Comparison of ENCODE assay signal across 21 cellular contexts in the genomic region with DNA sequence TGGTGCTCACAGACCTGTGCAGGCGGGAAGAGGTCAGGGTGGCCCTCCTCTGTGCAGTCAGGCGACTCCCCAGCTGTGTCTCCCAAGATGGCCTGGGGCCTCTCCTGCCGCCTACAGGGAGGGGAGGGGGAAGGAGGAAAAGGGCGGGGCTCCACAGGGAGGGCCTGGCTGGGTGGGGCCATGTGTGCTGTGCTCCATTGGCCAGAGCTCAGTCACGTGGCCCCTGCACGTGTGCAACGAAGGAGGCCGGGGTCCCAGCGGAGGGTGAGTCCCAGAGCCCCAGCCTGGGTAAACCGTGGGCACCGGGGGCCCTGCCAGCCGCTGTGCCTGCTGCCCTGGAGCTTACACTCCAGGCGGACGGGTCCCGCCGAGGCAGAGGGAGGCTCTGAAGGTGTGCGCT.
A peak's percentile ranks its signal among the peaks of the same experiment; 100 is the strongest.
DNase-seq lines count a peak whose midpoint lies in the region; ATAC-seq and TF ChIP-seq lines count a peak whose summit lies in the region.
"Had no signal": no experiment of that assay in that cellular context is flagged by ENCODE, and none has a peak within 500 bp of the region (broad histone marks: within the 10 kb centered on the region; RNA-seq: fewer than 3 reads in every experiment).

No MANE protein-coding gene starts in this region.

- H3K4me1 ChIP-seq in HCT116 (ENCODE audit: control insufficient read depth in 1 of 2, insufficient read depth in 2 of 2, low read length in 2 of 2): no peaks in the 10 kb centered on the region

- peaks cover 2% of the 10 kb centered on the region for H3K36me3 Mint-ChIP-seq in T-helper 17 cell (ENCODE audit: low read depth)
- H3K36me3 Mint-ChIP-seq in activated CD8-positive, alpha-beta T cell treated with anti-CD3 and anti-CD28 coated beads for 36 hours (ENCODE audit: low read depth): peaks cover 9% of the 10 kb centered on the region

- H3K9me3 ChIP-seq in HCT116 (ENCODE audit: control insufficient read depth in 1 of 2, insufficient read depth in 1 of 2, low read depth in 1 of 2, low read length in 2 of 2) (no peaks in the 10 kb centered on the region; a peak in 2 of 4 replicates), T-helper 17 cell (ENCODE audit: control insufficient read depth, low read length, poor library complexity, severe bottlenecking) (no peaks in the 10 kb centered on the region)

- peaks cover 21% of the 10 kb centered on the region for H3K9me3 Mint-ChIP-seq in activated CD8-positive, alpha-beta T cell treated with anti-CD3 and anti-CD28 coated beads for 36 hours

- no peak overlapping the region for H3K27ac Mint-ChIP-seq in T-helper 17 cell
- no peak overlapping the region for H3K27ac Mint-ChIP-seq in activated CD8-positive, alpha-beta T cell treated with anti-CD3 and anti-CD28 coated beads for 36 hours
- H3K27ac Mint-ChIP-seq: activated CD4-positive, alpha-beta memory T cell treated with anti-CD3 and anti-CD28 coated beads for 36 hours; activated naive CD8-positive, alpha-beta T cell treated with anti-CD3 and anti-CD28 coated beads, Interleukin-2, amount 10 ng/mL, durations not matched to agents 7 days and 5 days; activated T-cell treated with anti-CD3 and anti-CD28 coated beads, Interleukin-2, amount 50 U/mL, for 72 hours; dendritic cell treated with granulocyte-macrophage colony-stimulating factor and Interleukin-4, amounts not matched to agents 40 ng/mL and 50 ng/mL, for 4 days; mesothelial cell of epicardium had no signal

- no peaks in the 10 kb centered on the region for H4K20me1 ChIP-seq in HCT116 (ENCODE audit: insufficient read depth)

- H3K79me2 ChIP-seq in HCT116 (ENCODE audit: insufficient read depth, low read length): no peaks in the 10 kb centered on the region

- no peaks in the 10 kb centered on the region for H3K36me3 ChIP-seq in HCT116 (ENCODE audit: control insufficient read depth in 1 of 2, insufficient read depth in 2 of 2, low read length in 2 of 2)
- H3K36me3 ChIP-seq: brain microvascular endothelial cell, thoracic aorta had no signal

- DNase-seq in HCT116 (ENCODE audit: low read depth, low spot score) (no peak), T-helper 17 cell (no peak), iPS-NIHi11 (ENCODE audit: low spot score) (peak; percentile 46), skeletal muscle cell (ENCODE audit: low read depth) (no peak)
- DNase-seq in activated CD8-positive, alpha-beta T cell treated with anti-CD3 and anti-CD28 coated beads for 36 hours: no peak
- DNase-seq in activated CD4-positive, CD25-positive, alpha-beta regulatory T cell (lab: John Stamatoyannopoulos, UW): no peak
- DNase-seq: activated CD4-positive, alpha-beta memory T cell treated with anti-CD3 and anti-CD28 coated beads for 36 hours; activated naive CD8-positive, alpha-beta T cell treated with anti-CD3 and anti-CD28 coated beads, Interleukin-2, amount 10 ng/mL, durations not matched to agents 7 days and 5 days; activated T-cell treated with anti-CD3 and anti-CD28 coated beads, Interleukin-2, amount 50 U/mL, for 72 hours; brain microvascular endothelial cell; foreskin fibroblast; H7; hippocampal formation; MM.1S; PC-9 had no signal

- CTCF ChIA-PET in HCT116 (lab: Charles Lee): no interaction called here
- CTCF ChIA-PET in activated CD8-positive, alpha-beta T cell treated with anti-CD3 and anti-CD28 coated beads for 36 hours (lab: Charles Lee): no interaction called here

- no peak overlapping the region for H3K4me3 Mint-ChIP-seq in T-helper 17 cell
- H3K4me3 Mint-ChIP-seq in activated CD8-positive, alpha-beta T cell treated with anti-CD3 and anti-CD28 coated beads for 36 hours: no peak overlapping the region
- H3K4me3 Mint-ChIP-seq: activated CD4-positive, alpha-beta memory T cell treated with anti-CD3 and anti-CD28 coated beads for 36 hours; activated naive CD8-positive, alpha-beta T cell treated with anti-CD3 and anti-CD28 coated beads, Interleukin-2, amount 10 ng/mL, durations not matched to agents 7 days and 5 days; activated T-cell treated with anti-CD3 and anti-CD28 coated beads, Interleukin-2, amount 50 U/mL, for 72 hours; dendritic cell treated with granulocyte-macrophage colony-stimulating factor and Interleukin-4, amounts not matched to agents 40 ng/mL and 50 ng/mL, for 4 days; mesothelial cell of epicardium had no signal

- no peak overlapping the region for H3K27ac ChIP-seq in HCT116 (ENCODE audit: low read depth, low read length)
- H3K27ac ChIP-seq: brain microvascular endothelial cell, PC-9, thoracic aorta, VCaP had no signal

- ATAC-seq in HCT116 (peak; percentile 71), T-helper 17 cell (peak; percentile 28), HG03354 (IDR thresholded peaks at IDR 0.05; ENCODE audit: poor library complexity, severe bottlenecking, unreplicated experiment) (no peak), HG03175 (IDR thresholded peaks at IDR 0.05; ENCODE audit: unreplicated experiment) (no peak)
- ATAC-seq in activated CD8-positive, alpha-beta T cell treated with anti-CD3 and anti-CD28 coated beads for 36 hours: no peak
- ATAC-seq: activated T-cell treated with anti-CD3 and anti-CD28 coated beads, Interleukin-2, amount 50 U/mL, for 72 hours had no signal

- BruUV-seq in HCT116 (replicated peaks; lab: Mats Ljungman, UMichigan): no TSS peak

- intact Hi-C loops in HCT116 (cut with micrococcal nuclease): no loop called here
- intact Hi-C loops in activated CD8-positive, alpha-beta T cell treated with anti-CD3 and anti-CD28 coated beads for 36 hours (cut with micrococcal nuclease): loop anchor here (10.0 kb wide), 1 partner anchor 278 kb away; no protein-coding TSS in a partner anchor

- no peak for TF ChIP-seq POLR2A in HCT116 (IDR thresholded peaks at IDR 0.05; ENCODE audit: borderline replicate concordance, extremely low read depth, insufficient read depth, insufficient read length)

- H2AFZ ChIP-seq in HCT116 (ENCODE audit: low read depth, low read length, poor library complexity, severe bottlenecking): no peak overlapping the region
- H2AFZ ChIP-seq: PC-9 had no signal

- H3K4me2 ChIP-seq in HCT116 (ENCODE audit: low read length): no peak overlapping the region
- H3K4me2 ChIP-seq: PC-9 had no signal

- H3K9me2 ChIP-seq in HCT116 (ENCODE audit: insufficient read depth): no peaks in the 10 kb centered on the region

- TF ChIP-seq CTCF in HCT116 (IDR thresholded peaks at IDR 0.05 in 2 of 3, conservative IDR thresholded peaks at IDR 0.05 in 1 of 3; ENCODE audit: borderline replicate concordance in 1 of 3, insufficient read depth in 1 of 3, low read depth in 2 of 3, low read length in 2 of 3): no peak
- no peak for TF ChIP-seq CTCF in activated CD8-positive, alpha-beta T cell treated with anti-CD3 and anti-CD28 coated beads for 36 hours (IDR thresholded peaks at IDR 0.05)

- POLR2A ChIA-PET in HCT116 (lab: Charles Lee): no interaction called here
- POLR2A ChIA-PET in activated CD8-positive, alpha-beta T cell treated with anti-CD3 and anti-CD28 coated beads for 36 hours (lab: Charles Lee): interaction anchor here (0.9 kb wide), 1 partner anchor 269 kb away, joined by 4 read pairs; a partner anchor contains a TSS

- no peaks in the 10 kb centered on the region for H3K27me3 Mint-ChIP-seq in T-helper 17 cell
- H3K27me3 Mint-ChIP-seq in activated CD8-positive, alpha-beta T cell treated with anti-CD3 and anti-CD28 coated beads for 36 hours: no peaks in the 10 kb centered on the region
- H3K27me3 Mint-ChIP-seq: activated CD4-positive, alpha-beta memory T cell treated with anti-CD3 and anti-CD28 coated beads for 36 hours; activated naive CD8-positive, alpha-beta T cell treated with anti-CD3 and anti-CD28 coated beads, Interleukin-2, amount 10 ng/mL, durations not matched to agents 7 days and 5 days; dendritic cell treated with granulocyte-macrophage colony-stimulating factor and Interleukin-4, amounts not matched to agents 40 ng/mL and 50 ng/mL, for 4 days had no signal

- H3K9ac ChIP-seq in HCT116 (ENCODE audit: low read length): no peak overlapping the region

- no peak for TF ChIP-seq RAD21 in HCT116 (IDR thresholded peaks at IDR 0.05; ENCODE audit: low read depth)

- peaks cover 3% of the 10 kb centered on the region for H3K4me1 Mint-ChIP-seq in T-helper 17 cell
- H3K4me1 Mint-ChIP-seq in activated CD8-positive, alpha-beta T cell treated with anti-CD3 and anti-CD28 coated beads for 36 hours (ENCODE audit: low read depth): no peaks in the 10 kb centered on the region

- RAD21 ChIA-PET in HCT116 (lab: Charles Lee; ENCODE audit: low non-redundant PET in 1 of 2, low total read pairs in 2 of 2, uncharacterized antibody in 2 of 2, unreplicated experiment in 2 of 2): no interaction called here

- H3K27me3 ChIP-seq in HCT116 (ENCODE audit: insufficient read depth, low read length): no peaks in the 10 kb centered on the region
- H3K27me3 ChIP-seq: brain microvascular endothelial cell had no signal

- H3K4me3 ChIP-seq in HCT116 (replicated peaks in 1 of 2; ENCODE audit: low read depth in 1 of 2, low read length in 2 of 2) (no peak overlapping the region), skeletal muscle cell (ENCODE audit: low read depth, low read length) (peak overlapping the region; percentile 7)
- H3K4me3 ChIP-seq: PC-9, thoracic aorta had no signal

TF ChIP-seq in HCT116, 20 proteins besides CTCF, POLR2A, EP300 and RAD21:
- TF ChIP-seq, protein P1, sequence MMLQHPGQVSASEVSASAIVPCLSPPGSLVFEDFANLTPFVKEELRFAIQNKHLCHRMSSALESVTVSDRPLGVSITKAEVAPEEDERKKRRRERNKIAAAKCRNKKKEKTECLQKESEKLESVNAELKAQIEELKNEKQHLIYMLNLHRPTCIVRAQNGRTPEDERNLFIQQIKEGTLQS (IDR thresholded peaks at IDR 0.05): no peak
- TF ChIP-seq SIN3A (IDR thresholded peaks at IDR 0.05; ENCODE audit: low read depth) (no peak), ZFX (IDR thresholded peaks at IDR 0.05) (no peak)

Comparison
In these comparisons a context has a peak if more than half of its experiments do, and no peak if none do; other contexts are left out.
1. ATAC-seq: peak in HCT116 (single experiment) and T-helper 17 cell (single experiment); none in activated CD8-positive, alpha-beta T cell treated with anti-CD3 and anti-CD28 coated beads for 36 hours (single experiment), HG03354 (single experiment) and HG03175 (single experiment).